Comparison of ENCODE assay signal across 11 cellular contexts in genomic region chr1:115051850-115052249, GRCh38. TPM values are rescaled to one million over a fixed set of nuclear protein-coding genes. Genes with fewer than 3 reads are reported as not detected.
A peak's percentile ranks its signal among the peaks of the same experiment; 100 is the strongest.
DNase-seq lines count a peak whose midpoint lies in the region; ATAC-seq, FAIRE-seq and TF ChIP-seq lines count a peak whose summit lies in the region.
"Had no signal": no experiment of that assay in that cellular context is flagged by ENCODE, and none has a peak within 500 bp of the region (broad histone marks: within the 10 kb centered on the region; RNA-seq: fewer than 3 reads in every experiment).

No MANE protein-coding gene starts in this region.

- H3K9me3 ChIP-seq in HepG2 (ENCODE audit: low read length) = no peaks in the 10 kb centered on the region
- no peaks in the 10 kb centered on the region for H3K9me3 ChIP-seq in right lobe of liver
- H3K9me3 ChIP-seq in RWPE2 (ENCODE audit: severe bottlenecking) = no peaks in the 10 kb centered on the region

- CTCF ChIA-PET in HepG2 (lab: Yijun Ruan, JAX; ENCODE audit: low intra/inter-chr PET ratio, low total read pairs) = interaction anchor here (2.1 kb wide), 1 partner anchor 72 kb away, joined by 17 read pairs; no protein-coding TSS in a partner anchor

- H3K36me3 ChIP-seq in HepG2 (replicated peaks in 1 of 2; ENCODE audit: control insufficient read depth in 1 of 2, insufficient read depth in 2 of 2, low read length in 2 of 2) = no peaks in the 10 kb centered on the region
- no peaks in the 10 kb centered on the region for H3K36me3 ChIP-seq in right lobe of liver
- H3K36me3 ChIP-seq in RWPE2 (ENCODE audit: low read depth) = no peaks in the 10 kb centered on the region

- TF ChIP-seq CTCF in HepG2 (CRISPR knock-in tag; IDR thresholded peaks at IDR 0.05) = no peak
- no peak for TF ChIP-seq CTCF in right lobe of liver (IDR thresholded peaks at IDR 0.05)
- TF ChIP-seq CTCF in RWPE2 (IDR thresholded peaks at IDR 0.05; ENCODE audit: poor library complexity, severe bottlenecking) = no peak

- TF ChIP-seq POLR2A in HepG2 (IDR thresholded peaks at IDR 0.05; ENCODE audit: insufficient read depth in 1 of 2, low read depth in 2 of 2, low read length in 2 of 2) (no peak), right lobe of liver (IDR thresholded peaks at IDR 0.05) (no peak)

- H3K27ac ChIP-seq in HepG2 (ENCODE audit: extremely low read length, insufficient read depth, low read length) (no peak overlapping the region), right lobe of liver (no peak overlapping the region), RWPE2 (ENCODE audit: poor library complexity, severe bottlenecking) (no peak overlapping the region)
- H3K27ac ChIP-seq: C4-2B, PC-9 had no signal

- POLR2A ChIA-PET in HepG2 (lab: Yijun Ruan, JAX) = no interaction called here

- TF ChIP-seq RAD21 in HepG2 (CRISPR knock-in tag; IDR thresholded peaks at IDR 0.05) = no peak

- no peaks in the 10 kb centered on the region for H4K20me1 ChIP-seq in HepG2 (ENCODE audit: insufficient read depth, low read length)

- H3K9ac ChIP-seq in HepG2 (ENCODE audit: insufficient read depth, low read depth, low read length) = no peak overlapping the region

- no peak overlapping the region for H2AFZ ChIP-seq in HepG2 (ENCODE audit: low read length)
- H2AFZ ChIP-seq: PC-9 had no signal

- no peak for FAIRE-seq in HepG2 (lab: Jason Lieb, UNC)

- no TSS peak for BruUV-seq in HepG2 (replicated peaks; lab: Mats Ljungman, UMichigan)

- no peak overlapping the region for H3K4me2 ChIP-seq in HepG2 (ENCODE audit: low read depth, low read length)
- H3K4me2 ChIP-seq: PC-9 had no signal

- H3K4me1 ChIP-seq in HepG2 (ENCODE audit: insufficient read depth, low read length) = no peaks in the 10 kb centered on the region
- H3K4me1 ChIP-seq in right lobe of liver = no peaks in the 10 kb centered on the region
- H3K4me1 ChIP-seq in RWPE2 (ENCODE audit: insufficient read depth, poor library complexity, severe bottlenecking) = peaks cover 7% of the 10 kb centered on the region

- in situ Hi-C loops in HepG2 (cut with HindIII; ENCODE audit: extremely low pct_ligation_motif_present, low pct_unique_long_range_greater_than_20kb) = no loop called here

- TF ChIP-seq EP300 in HepG2 (IDR thresholded peaks at IDR 0.05; ENCODE audit: low read depth in 2 of 2, low read length in 2 of 2) (no peak), HepG2 (CRISPR knock-in tag; IDR thresholded peaks at IDR 0.05; ENCODE audit: borderline replicate concordance) (no peak)

- H3K27me3 ChIP-seq in HepG2 (ENCODE audit: control insufficient read depth in 1 of 2, insufficient read depth in 2 of 2, low read length in 2 of 2) = peaks cover 0 to 11% of the 10 kb centered on the region in 2 experiments; a peak in 1 of 5 replicates
- H3K27me3 ChIP-seq in right lobe of liver = no peaks in the 10 kb centered on the region
- no peaks in the 10 kb centered on the region for H3K27me3 ChIP-seq in RWPE2 (ENCODE audit: insufficient read depth, poor library complexity, severe bottlenecking)

- DNase-seq in HepG2 (ENCODE audit: low spot score) (no peak), right lobe of liver (no peak), RWPE2 (ENCODE audit: low spot score) (no peak)
- DNase-seq: GOT3 had no signal

- peak; percentile 34; the same call in 1 of the 3 replicates for ATAC-seq in HepG2
- no peak for ATAC-seq in right lobe of liver
- ATAC-seq in RWPE2 (ENCODE audit: low read depth) = peak; percentile 97
- ATAC-seq in esophagus mucosa = peak; percentile 96
- no peak for ATAC-seq in HG02642 (IDR thresholded peaks at IDR 0.05; ENCODE audit: poor library complexity, unreplicated experiment)
- no peak for ATAC-seq in HG03095 (IDR thresholded peaks at IDR 0.05; ENCODE audit: unreplicated experiment)
- ATAC-seq in HG03457 (IDR thresholded peaks at IDR 0.05; ENCODE audit: unreplicated experiment) = no peak

- H3K4me3 ChIP-seq in HepG2 (replicated peaks in 1 of 3; ENCODE audit: insufficient read depth in 1 of 3, low read depth in 2 of 3, low read length in 3 of 3) (no peak overlapping the region), right lobe of liver (no peak overlapping the region), RWPE2 (ENCODE audit: severe bottlenecking) (no peak overlapping the region)
- H3K4me3 ChIP-seq: PC-9 had no signal

- 25% methylated on average over 4 of the region's 5 CpGs for WGBS in HepG2 (ENCODE audit: low lambda C conversion rate)
- 45% methylated on average over 5 of the region's 5 CpGs for WGBS in right lobe of liver (ENCODE audit: insufficient coverage, low coverage, low lambda C conversion rate, missing lambda C conversion rate)

- intact Hi-C loops in HepG2 (cut with micrococcal nuclease; ENCODE audit: unreplicated experiment) = loop anchor here (2.0 kb wide), 1 partner anchor 73 kb away; no protein-coding TSS in a partner anchor
- intact Hi-C loops in right lobe of liver (cut with DNase I) = no loop called here

- no peaks in the 10 kb centered on the region for H3K79me2 ChIP-seq in HepG2 (ENCODE audit: insufficient read depth, low read length)

TF ChIP-seq in HepG2, 621 proteins besides CTCF, POLR2A, EP300 and RAD21 (continues in another document):
- TF ChIP-seq KAT7 (CRISPR knock-in tag; IDR thresholded peaks at IDR 0.05; ENCODE audit: borderline replicate concordance) (no peak), ZNF839 (CRISPR knock-in tag; IDR thresholded peaks at IDR 0.05; ENCODE audit: borderline replicate concordance) (no peak), ZSCAN9 (CRISPR knock-in tag; IDR thresholded peaks at IDR 0.05; ENCODE audit: borderline replicate concordance) (no peak), NKX3-1 (CRISPR knock-in tag; IDR thresholded peaks at IDR 0.05) (no peak)

RNA-seq across cellular contexts. Expression of gene TSHB, which starts 22.2 kb away (rescaled TPM):
- total RNA-seq in HepG2 (2016; rRNA removed; fragmentation: Illumina TruSeq; extraction: Trizol) (not detected in 2 replicates), right lobe of liver (not detected), esophagus mucosa (not detected)
- total RNA-seq in HepG2 (2016; cell fraction: cytosol; rRNA removed; fragmentation: Illumina TruSeq; extraction: Trizol; ENCODE audit: low read depth) = not detected in 2 replicates
- not detected in 2 replicates for total RNA-seq in HepG2 (2016; cell fraction: insoluble cytoplasmic fraction; rRNA removed; fragmentation: Illumina TruSeq; extraction: Trizol)
- total RNA-seq in HepG2 (2016; cell fraction: membrane; rRNA removed; fragmentation: Illumina TruSeq; extraction: Trizol) = not detected in 2 replicates
- not detected in 2 replicates for total RNA-seq in HepG2 (2016; cell fraction: nucleus; rRNA removed; fragmentation: Illumina TruSeq; extraction: Trizol)
- polyA plus RNA-seq in HepG2 (2011; rRNA removed) = not detected in 2 replicates
- not detected in 2 replicates for polyA plus RNA-seq in HepG2 (2011; cell fraction: cytosol; rRNA removed)
- not detected in 2 replicates for polyA plus RNA-seq in HepG2 (2011; cell fraction: nucleus; rRNA removed)
- not detected in 2 replicates for polyA plus RNA-seq in HepG2 (2012)
- polyA plus RNA-seq in HepG2 (2016; cell fraction: cytosol; fragmentation: Illumina TruSeq; extraction: Trizol; ENCODE audit: low read depth) = not detected in 2 replicates
- polyA plus RNA-seq in HepG2 (2016; cell fraction: insoluble cytoplasmic fraction; fragmentation: Illumina TruSeq; extraction: Trizol; ENCODE audit: low read depth) = not detected in 2 replicates
- not detected in 2 replicates for polyA plus RNA-seq in HepG2 (2016; cell fraction: membrane; fragmentation: Illumina TruSeq; extraction: Trizol; ENCODE audit: low read depth)
- not detected in 2 replicates for polyA plus RNA-seq in HepG2 (2016; cell fraction: nucleus; fragmentation: Illumina TruSeq; extraction: Trizol; ENCODE audit: insufficient read depth, low read depth)
- not detected in 2 replicates for polyA minus RNA-seq in HepG2 (2011; rRNA and poly(A)+ RNA removed; ENCODE audit: low replicate concordance)
- not detected in 2 replicates for polyA minus RNA-seq in HepG2 (2011; cell fraction: cytosol; rRNA and poly(A)+ RNA removed)
- not detected in 2 replicates for polyA minus RNA-seq in HepG2 (2011; cell fraction: nucleus; rRNA and poly(A)+ RNA removed)
- total RNA-seq: A673, PC-9 had no signal

RNA-seq across cellular contexts. Expression of gene TSPAN2, which starts 37.5 kb away (rescaled TPM):
- not detected in 2 replicates for total RNA-seq in HepG2 (2016; rRNA removed; fragmentation: Illumina TruSeq; extraction: Trizol)
- total RNA-seq in HepG2 (2016; cell fraction: cytosol; rRNA removed; fragmentation: Illumina TruSeq; extraction: Trizol; ENCODE audit: low read depth) = not detected in 2 replicates
- not detected in 2 replicates for total RNA-seq in HepG2 (2016; cell fraction: insoluble cytoplasmic fraction; rRNA removed; fragmentation: Illumina TruSeq; extraction: Trizol)
- total RNA-seq in HepG2 (2016; cell fraction: membrane; rRNA removed; fragmentation: Illumina TruSeq; extraction: Trizol) = not detected in 2 replicates
- total RNA-seq in HepG2 (2016; cell fraction: nucleus; rRNA removed; fragmentation: Illumina TruSeq; extraction: Trizol) = not detected in 2 replicates
- polyA plus RNA-seq in HepG2 (2011; rRNA removed) = not detected in 2 replicates
- polyA plus RNA-seq in HepG2 (2011; cell fraction: cytosol; rRNA removed) = not detected in 2 replicates
- polyA plus RNA-seq in HepG2 (2011; cell fraction: nucleus; rRNA removed) = not detected in 2 replicates
- not detected in 2 replicates for polyA plus RNA-seq in HepG2 (2012)
- polyA plus RNA-seq in HepG2 (2016; cell fraction: cytosol; fragmentation: Illumina TruSeq; extraction: Trizol; ENCODE audit: low read depth) = not detected in 2 replicates
- not detected in 2 replicates for polyA plus RNA-seq in HepG2 (2016; cell fraction: insoluble cytoplasmic fraction; fragmentation: Illumina TruSeq; extraction: Trizol; ENCODE audit: low read depth)
- polyA plus RNA-seq in HepG2 (2016; cell fraction: membrane; fragmentation: Illumina TruSeq; extraction: Trizol; ENCODE audit: low read depth) = not detected in 2 replicates
- polyA plus RNA-seq in HepG2 (2016; cell fraction: nucleus; fragmentation: Illumina TruSeq; extraction: Trizol; ENCODE audit: insufficient read depth, low read depth) = not detected in 2 replicates
- not detected in 2 replicates for polyA minus RNA-seq in HepG2 (2011; rRNA and poly(A)+ RNA removed; ENCODE audit: low replicate concordance)
- polyA minus RNA-seq in HepG2 (2011; cell fraction: cytosol; rRNA and poly(A)+ RNA removed) = not detected in 2 replicates
- polyA minus RNA-seq in HepG2 (2011; cell fraction: nucleus; rRNA and poly(A)+ RNA removed) = not detected in 2 replicates
- under 1 TPM in 4 of 6 experiments, not detected in 2; 0.35 to 0.55 (median 0.42) TPM for total RNA-seq in right lobe of liver
- 0.68 TPM for total RNA-seq in esophagus mucosa

Comparison
In these comparisons a context has a peak if more than half of its experiments do, and no peak if none do; other contexts are left out.
1. ATAC-seq: peak in HepG2 (single experiment), RWPE2 (single experiment) and esophagus mucosa (single experiment); none in right lobe of liver (0 of 4), HG02642 (single experiment), HG03095 (single experiment) and HG03457 (single experiment).